ENCODE assay signal across 16 cellular contexts in genomic region chr5:118937393-118938061, GRCh38. TPM values are rescaled to one million over a fixed set of nuclear protein-coding genes. Genes with fewer than 3 reads are reported as not detected.
A peak's percentile ranks its signal among the peaks of the same experiment; 100 is the strongest.
DNase-seq lines count a peak whose midpoint lies in the region; ATAC-seq, FAIRE-seq and TF ChIP-seq lines count a peak whose summit lies in the region.
"Had no signal": no experiment of that assay in that cellular context is flagged by ENCODE, and none has a peak within 500 bp of the region (broad histone marks: within the 10 kb centered on the region; RNA-seq: fewer than 3 reads in every experiment).

No MANE protein-coding gene starts in this region.

- FAIRE-seq in pancreas (lab: Jason Lieb, UNC): no peak

- no peak for TF ChIP-seq CTCF in pancreas (IDR thresholded peaks at IDR 0.05)

- H3K9me3 ChIP-seq in pancreas: no peaks in the 10 kb centered on the region
- no peaks in the 10 kb centered on the region for H3K9me3 ChIP-seq in naive thymus-derived CD4-positive, alpha-beta T cell (ENCODE audit: control insufficient read depth in 2 of 3, low read length in 3 of 3)

- ATAC-seq in GM19023 (IDR thresholded peaks at IDR 0.05; ENCODE audit: unreplicated experiment) (peak; percentile 50), HG02610 (IDR thresholded peaks at IDR 0.05; ENCODE audit: unreplicated experiment) (peak; percentile 77), pancreas (peak; percentile 27 to 88 (median 62)), HG03095 (IDR thresholded peaks at IDR 0.05; ENCODE audit: unreplicated experiment) (no peak)
- no peak for ATAC-seq in naive thymus-derived CD4-positive, alpha-beta T cell
- ATAC-seq: activated T-cell treated with anti-CD3 and anti-CD28 coated beads, Interleukin-2, amount 50 U/mL, for 4 hours had no signal

- no peaks in the 10 kb centered on the region for H3K36me3 ChIP-seq in pancreas
- H3K36me3 ChIP-seq in naive thymus-derived CD4-positive, alpha-beta T cell (ENCODE audit: control insufficient read depth in 2 of 3, insufficient read depth in 3 of 3, low read length in 3 of 3): no peaks in the 10 kb centered on the region

- peak; percentile 53 for DNase-seq in MV-4-11 (lab: John Stamatoyannopoulos, UW)
- DNase-seq in pancreas: peak in 2 of 6 donors; percentile 14 to 41
- DNase-seq in naive thymus-derived CD4-positive, alpha-beta T cell: no peak
- no peak for DNase-seq in activated CD4-positive, alpha-beta T cell treated with anti-CD3 and anti-CD28 coated beads, Interleukin-2, amount 50 U/mL, for 1 hour
- DNase-seq: activated T-cell treated with anti-CD3 and anti-CD28 coated beads, Interleukin-2, amount 50 U/mL, for 4 hours; aorta; CD4-positive, CD25-positive, alpha-beta regulatory T cell; HCEC 1CT; kidney glomerular epithelial cell; NCI-H524; right cardiac atrium; SHP77 treated with DMSO at 0.1 percent for 48 hours had no signal

- no peaks in the 10 kb centered on the region for H3K27me3 Mint-ChIP-seq in naive thymus-derived CD4-positive, alpha-beta T cell
- H3K27me3 Mint-ChIP-seq: CD4-positive, CD25-positive, alpha-beta regulatory T cell had no signal

- CTCF ChIA-PET in naive thymus-derived CD4-positive, alpha-beta T cell (lab: Charles Lee): no interaction called here

- H3K4me3 Mint-ChIP-seq in naive thymus-derived CD4-positive, alpha-beta T cell: no peak overlapping the region
- H3K4me3 Mint-ChIP-seq: activated T-cell treated with anti-CD3 and anti-CD28 coated beads, Interleukin-2, amount 50 U/mL, for 4 hours; CD4-positive, CD25-positive, alpha-beta regulatory T cell had no signal

- peaks cover 0 to 53% (median 23%) of the 10 kb centered on the region in 5 donors for H3K36me3 Mint-ChIP-seq in naive thymus-derived CD4-positive, alpha-beta T cell

- no peak overlapping the region for H3K27ac ChIP-seq in pancreas
- H3K27ac ChIP-seq in naive thymus-derived CD4-positive, alpha-beta T cell (ENCODE audit: low read depth, low read length): no peak overlapping the region
- H3K27ac ChIP-seq: VCaP had no signal

- POLR2A ChIA-PET in naive thymus-derived CD4-positive, alpha-beta T cell (lab: Charles Lee): no interaction called here

- H3K4me1 Mint-ChIP-seq in naive thymus-derived CD4-positive, alpha-beta T cell: no peaks in the 10 kb centered on the region
- H3K4me1 Mint-ChIP-seq: CD4-positive, CD25-positive, alpha-beta regulatory T cell had no signal

- 61 to 63% methylated on average over 3 of the region's 3 CpGs for WGBS in pancreas, 2 donors

- no peak overlapping the region for H3K27ac Mint-ChIP-seq in naive thymus-derived CD4-positive, alpha-beta T cell
- H3K27ac Mint-ChIP-seq: CD4-positive, CD25-positive, alpha-beta regulatory T cell had no signal

- no peaks in the 10 kb centered on the region for H3K4me1 ChIP-seq in pancreas
- no peaks in the 10 kb centered on the region for H3K4me1 ChIP-seq in naive thymus-derived CD4-positive, alpha-beta T cell (ENCODE audit: control insufficient read depth in 2 of 2, insufficient read depth in 2 of 2, low read length in 2 of 2)

- H3K4me3 ChIP-seq in pancreas: no peak overlapping the region
- H3K4me3 ChIP-seq in naive thymus-derived CD4-positive, alpha-beta T cell (ENCODE audit: low read length): no peak overlapping the region

- H3K9me3 Mint-ChIP-seq in naive thymus-derived CD4-positive, alpha-beta T cell: no peaks in the 10 kb centered on the region
- H3K9me3 Mint-ChIP-seq: activated T-cell treated with anti-CD3 and anti-CD28 coated beads, Interleukin-2, amount 50 U/mL, for 4 hours; CD4-positive, CD25-positive, alpha-beta regulatory T cell had no signal

- intact Hi-C loops in pancreas (cut with DNase I): no loop called here
- intact Hi-C loops in naive thymus-derived CD4-positive, alpha-beta T cell (cut with micrococcal nuclease): no loop called here

- no peaks in the 10 kb centered on the region for H3K27me3 ChIP-seq in pancreas
- no peaks in the 10 kb centered on the region for H3K27me3 ChIP-seq in naive thymus-derived CD4-positive, alpha-beta T cell (ENCODE audit: control insufficient read depth in 2 of 2, insufficient read depth in 2 of 2, low read length in 2 of 2)

RNA-seq across cellular contexts. Expression of gene DTWD2, which starts 50.8 kb away (rescaled TPM):
- 1 to 10 TPM; 4.1 to 6.9 (median 4.7) TPM for total RNA-seq in pancreas
- 1 to 10 TPM; 1.8 to 1.9 TPM for polyA plus RNA-seq in pancreas
- 1 to 10 TPM; 2.6 to 5.8 (median 3.4) TPM for total RNA-seq in naive thymus-derived CD4-positive, alpha-beta T cell
- 1 to 10 TPM; 2.5 to 4.3 TPM for polyA plus RNA-seq in naive thymus-derived CD4-positive, alpha-beta T cell

Comparison
In these comparisons a context has a peak if more than half of its experiments do, and no peak if none do; other contexts are left out.
1. ATAC-seq: peak in GM19023 (single experiment), HG02610 (single experiment) and pancreas (4 of 4); none in naive thymus-derived CD4-positive, alpha-beta T cell (single experiment) and HG03095 (single experiment).